ENCODE assay signal across 29 cellular contexts in genomic region chr2:115746151-115746550, GRCh38.
"Had no signal": no experiment of that assay in that cellular context is flagged by ENCODE, and none has a peak within 500 bp of the region (broad histone marks: within the 10 kb centered on the region; RNA-seq: fewer than 3 reads in every experiment).

No MANE protein-coding gene starts in this region.

- H3K4me3 ChIP-seq: ovary, psoas muscle, right lobe of liver, sigmoid colon, stomach, thoracic aorta, thyroid gland, tibial nerve, upper lobe of left lung, vagina had no signal

- H3K4me3 Mint-ChIP-seq: naive thymus-derived CD8-positive, alpha-beta T cell; natural killer cell treated with Interleukin-12 subunit alpha and Interleukin-12 subunit beta and Interleukin-15 and Interleukin-18, amount 100 ng/mL, for 72 hours; nephron progenitor cell; neural crest cell; stimulated activated effector memory CD8-positive, alpha-beta T cell treated with anti-CD3 and anti-CD28 coated beads, Interleukin-12 subunit alpha, Interleukin-12 subunit beta, amount 100 ng/mL, for 72 hours; stimulated activated naive B cell treated with anti-CD40 and anti-IgM and Interleukin-4, amounts not matched to agents 10 μg/mL and 1 μg/mL and 100 μg/mL, for 72 hours; stimulated activated naive CD8-positive, alpha-beta T cell treated with anti-CD3 and anti-CD28 coated beads, Interleukin-15, Interleukin-2, amounts not matched to agents 100 ng/mL and 50 ng/mL, for 24 hours had no signal

- H3K27me3 ChIP-seq: neutrophil, ovary, right lobe of liver, sigmoid colon, stomach, thyroid gland, tibial nerve, upper lobe of left lung, vagina had no signal

- H3K36me3 Mint-ChIP-seq: naive thymus-derived CD8-positive, alpha-beta T cell; natural killer cell treated with Interleukin-12 subunit alpha and Interleukin-12 subunit beta and Interleukin-15 and Interleukin-18, amount 100 ng/mL, for 72 hours; stimulated activated effector memory CD8-positive, alpha-beta T cell treated with anti-CD3 and anti-CD28 coated beads, Interleukin-12 subunit alpha, Interleukin-12 subunit beta, amount 100 ng/mL, for 72 hours; stimulated activated naive B cell treated with anti-CD40 and anti-IgM and Interleukin-4, amounts not matched to agents 10 μg/mL and 1 μg/mL and 100 μg/mL, for 72 hours had no signal

- H3K9me3 ChIP-seq: neutrophil, ovary, psoas muscle, right lobe of liver, sigmoid colon, thoracic aorta, thyroid gland, tibial nerve, upper lobe of left lung, vagina had no signal

- H3K9me3 Mint-ChIP-seq: nephron progenitor cell, neural crest cell had no signal

- H3K27ac Mint-ChIP-seq: naive thymus-derived CD8-positive, alpha-beta T cell; natural killer cell treated with Interleukin-12 subunit alpha and Interleukin-12 subunit beta and Interleukin-15 and Interleukin-18, amount 100 ng/mL, for 72 hours; nephron progenitor cell; progenitor cell of endocrine pancreas; stimulated activated effector memory CD8-positive, alpha-beta T cell treated with anti-CD3 and anti-CD28 coated beads, Interleukin-12 subunit alpha, Interleukin-12 subunit beta, amount 100 ng/mL, for 72 hours; stimulated activated naive B cell treated with anti-CD40 and anti-IgM and Interleukin-4, amounts not matched to agents 10 μg/mL and 1 μg/mL and 100 μg/mL, for 72 hours; stimulated activated naive CD8-positive, alpha-beta T cell treated with anti-CD3 and anti-CD28 coated beads, Interleukin-15, Interleukin-2, amounts not matched to agents 100 ng/mL and 50 ng/mL, for 24 hours had no signal

- H3K4me1 Mint-ChIP-seq: naive thymus-derived CD8-positive, alpha-beta T cell; nephron progenitor cell; neural crest cell; stimulated activated effector memory CD8-positive, alpha-beta T cell treated with anti-CD3 and anti-CD28 coated beads, Interleukin-12 subunit alpha, Interleukin-12 subunit beta, amount 100 ng/mL, for 72 hours; stimulated activated naive B cell treated with anti-CD40 and anti-IgM and Interleukin-4, amounts not matched to agents 10 μg/mL and 1 μg/mL and 100 μg/mL, for 72 hours had no signal

- H3K9ac ChIP-seq: parathyroid adenoma had no signal

- DNase-seq: naive thymus-derived CD8-positive, alpha-beta T cell; nephron progenitor cell; nucleus accumbens; ovary; posterior cingulate gyrus; psoas muscle; right cardiac atrium; right lobe of liver; sigmoid colon; small intestine; stimulated activated CD4-positive, alpha-beta T cell treated with anti-CD3 and anti-CD28 coated beads, Interleukin-15, amount 100 ng/mL, for 24 hours; stimulated activated CD4-positive, alpha-beta T cell treated with anti-CD3 and anti-CD28 coated beads, Interleukin-2, amount 100 ng/mL, for 24 hours; stimulated activated CD4-positive, alpha-beta T cell treated with anti-CD3 and anti-CD28 coated beads, Interleukin-2, amount 100 ng/mL, for 48 hours; stimulated activated CD4-positive, alpha-beta T cell treated with anti-CD3 and anti-CD28 coated beads, Interleukin-4, amount 100 ng/mL, for 24 hours; stimulated activated naive B cell treated with anti-CD40 and anti-IgM and Interleukin-4, amounts not matched to agents 10 μg/mL and 1 μg/mL and 100 μg/mL, for 72 hours; stimulated activated naive CD4-positive, alpha-beta T cell treated with Interleukin-2 at 50 U/mL for 16 hours; stomach; thyroid gland; upper lobe of left lung had no signal

- H3K36me3 ChIP-seq: neutrophil, ovary, right lobe of liver, sigmoid colon, stomach, thoracic aorta, thyroid gland, tibial nerve, upper lobe of left lung, vagina had no signal

- H3K27ac ChIP-seq: neutrophil, ovary, parathyroid adenoma, psoas muscle, right lobe of liver, sigmoid colon, stomach, thoracic aorta, thyroid gland, tibial nerve, upper lobe of left lung, vagina had no signal

- H3K4me1 ChIP-seq: parathyroid adenoma, psoas muscle, sigmoid colon, stomach, thyroid gland, tibial nerve, upper lobe of left lung, vagina had no signal

- H3K27me3 Mint-ChIP-seq: naive thymus-derived CD8-positive, alpha-beta T cell; natural killer cell treated with Interleukin-12 subunit alpha and Interleukin-12 subunit beta and Interleukin-15 and Interleukin-18, amount 100 ng/mL, for 72 hours; progenitor cell of endocrine pancreas; stimulated activated naive B cell treated with anti-CD40 and anti-IgM and Interleukin-4, amounts not matched to agents 10 μg/mL and 1 μg/mL and 100 μg/mL, for 72 hours; stimulated activated naive CD8-positive, alpha-beta T cell treated with anti-CD3 and anti-CD28 coated beads, Interleukin-15, Interleukin-2, amounts not matched to agents 100 ng/mL and 50 ng/mL, for 24 hours had no signal
